In the genomic region with DNA sequence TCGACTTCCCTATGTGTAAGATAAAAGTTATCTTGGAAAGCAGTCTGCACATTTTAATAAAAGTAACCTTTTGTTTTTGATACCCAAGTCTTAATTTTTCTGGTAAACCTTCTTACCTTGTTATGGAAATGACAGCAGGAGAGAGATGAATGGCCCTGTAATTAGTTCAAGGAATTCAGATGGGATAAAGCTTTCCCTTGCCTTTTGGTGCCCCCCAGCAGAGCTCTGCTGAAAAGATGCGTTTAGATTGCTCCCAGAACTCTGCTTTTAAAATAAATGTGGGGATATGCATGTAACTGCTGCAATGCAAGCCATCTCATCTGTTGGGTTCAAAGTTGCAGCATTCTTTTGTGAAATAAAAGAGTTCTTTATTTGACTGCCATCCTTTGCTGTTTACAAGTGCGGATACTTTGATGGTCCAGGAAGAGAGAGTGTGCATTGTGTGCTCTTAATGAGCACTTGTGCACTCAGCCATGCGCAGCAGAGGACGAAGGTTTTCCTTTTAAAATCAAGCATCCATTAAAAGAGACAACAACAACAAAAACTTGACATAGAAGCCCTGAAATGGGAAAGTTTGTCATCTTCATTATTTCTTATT, we compare ENCODE assay signal across 1 cellular context.
TF ChIP-seq lines count a peak whose summit lies in the region.

No MANE protein-coding gene starts in this region.

TF ChIP-seq in GM23338, 12 proteins besides CTCF, POLR2A, EP300 and RAD21 (continued from another document):
- TF ChIP-seq NANOG (IDR thresholded peaks at IDR 0.05; ENCODE audit: borderline replicate concordance) (no peak), ZNF114 (CRISPR knock-in tag; IDR thresholded peaks at IDR 0.05) (no peak), JUNB (IDR thresholded peaks at IDR 0.05; ENCODE audit: unreplicated experiment) (no peak), CREB1 (CRISPR knock-in tag; IDR thresholded peaks at IDR 0.05; ENCODE audit: low read depth) (no peak)
- TF ChIP-seq, protein P1, sequence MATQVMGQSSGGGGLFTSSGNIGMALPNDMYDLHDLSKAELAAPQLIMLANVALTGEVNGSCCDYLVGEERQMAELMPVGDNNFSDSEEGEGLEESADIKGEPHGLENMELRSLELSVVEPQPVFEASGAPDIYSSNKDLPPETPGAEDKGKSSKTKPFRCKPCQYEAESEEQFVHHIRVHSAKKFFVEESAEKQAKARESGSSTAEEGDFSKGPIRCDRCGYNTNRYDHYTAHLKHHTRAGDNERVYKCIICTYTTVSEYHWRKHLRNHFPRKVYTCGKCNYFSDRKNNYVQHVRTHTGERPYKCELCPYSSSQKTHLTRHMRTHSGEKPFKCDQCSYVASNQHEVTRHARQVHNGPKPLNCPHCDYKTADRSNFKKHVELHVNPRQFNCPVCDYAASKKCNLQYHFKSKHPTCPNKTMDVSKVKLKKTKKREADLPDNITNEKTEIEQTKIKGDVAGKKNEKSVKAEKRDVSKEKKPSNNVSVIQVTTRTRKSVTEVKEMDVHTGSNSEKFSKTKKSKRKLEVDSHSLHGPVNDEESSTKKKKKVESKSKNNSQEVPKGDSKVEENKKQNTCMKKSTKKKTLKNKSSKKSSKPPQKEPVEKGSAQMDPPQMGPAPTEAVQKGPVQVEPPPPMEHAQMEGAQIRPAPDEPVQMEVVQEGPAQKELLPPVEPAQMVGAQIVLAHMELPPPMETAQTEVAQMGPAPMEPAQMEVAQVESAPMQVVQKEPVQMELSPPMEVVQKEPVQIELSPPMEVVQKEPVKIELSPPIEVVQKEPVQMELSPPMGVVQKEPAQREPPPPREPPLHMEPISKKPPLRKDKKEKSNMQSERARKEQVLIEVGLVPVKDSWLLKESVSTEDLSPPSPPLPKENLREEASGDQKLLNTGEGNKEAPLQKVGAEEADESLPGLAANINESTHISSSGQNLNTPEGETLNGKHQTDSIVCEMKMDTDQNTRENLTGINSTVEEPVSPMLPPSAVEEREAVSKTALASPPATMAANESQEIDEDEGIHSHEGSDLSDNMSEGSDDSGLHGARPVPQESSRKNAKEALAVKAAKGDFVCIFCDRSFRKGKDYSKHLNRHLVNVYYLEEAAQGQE (IDR thresholded peaks at IDR 0.05; ENCODE audit: unreplicated experiment): no peak
- TF ChIP-seq, protein P2, sequence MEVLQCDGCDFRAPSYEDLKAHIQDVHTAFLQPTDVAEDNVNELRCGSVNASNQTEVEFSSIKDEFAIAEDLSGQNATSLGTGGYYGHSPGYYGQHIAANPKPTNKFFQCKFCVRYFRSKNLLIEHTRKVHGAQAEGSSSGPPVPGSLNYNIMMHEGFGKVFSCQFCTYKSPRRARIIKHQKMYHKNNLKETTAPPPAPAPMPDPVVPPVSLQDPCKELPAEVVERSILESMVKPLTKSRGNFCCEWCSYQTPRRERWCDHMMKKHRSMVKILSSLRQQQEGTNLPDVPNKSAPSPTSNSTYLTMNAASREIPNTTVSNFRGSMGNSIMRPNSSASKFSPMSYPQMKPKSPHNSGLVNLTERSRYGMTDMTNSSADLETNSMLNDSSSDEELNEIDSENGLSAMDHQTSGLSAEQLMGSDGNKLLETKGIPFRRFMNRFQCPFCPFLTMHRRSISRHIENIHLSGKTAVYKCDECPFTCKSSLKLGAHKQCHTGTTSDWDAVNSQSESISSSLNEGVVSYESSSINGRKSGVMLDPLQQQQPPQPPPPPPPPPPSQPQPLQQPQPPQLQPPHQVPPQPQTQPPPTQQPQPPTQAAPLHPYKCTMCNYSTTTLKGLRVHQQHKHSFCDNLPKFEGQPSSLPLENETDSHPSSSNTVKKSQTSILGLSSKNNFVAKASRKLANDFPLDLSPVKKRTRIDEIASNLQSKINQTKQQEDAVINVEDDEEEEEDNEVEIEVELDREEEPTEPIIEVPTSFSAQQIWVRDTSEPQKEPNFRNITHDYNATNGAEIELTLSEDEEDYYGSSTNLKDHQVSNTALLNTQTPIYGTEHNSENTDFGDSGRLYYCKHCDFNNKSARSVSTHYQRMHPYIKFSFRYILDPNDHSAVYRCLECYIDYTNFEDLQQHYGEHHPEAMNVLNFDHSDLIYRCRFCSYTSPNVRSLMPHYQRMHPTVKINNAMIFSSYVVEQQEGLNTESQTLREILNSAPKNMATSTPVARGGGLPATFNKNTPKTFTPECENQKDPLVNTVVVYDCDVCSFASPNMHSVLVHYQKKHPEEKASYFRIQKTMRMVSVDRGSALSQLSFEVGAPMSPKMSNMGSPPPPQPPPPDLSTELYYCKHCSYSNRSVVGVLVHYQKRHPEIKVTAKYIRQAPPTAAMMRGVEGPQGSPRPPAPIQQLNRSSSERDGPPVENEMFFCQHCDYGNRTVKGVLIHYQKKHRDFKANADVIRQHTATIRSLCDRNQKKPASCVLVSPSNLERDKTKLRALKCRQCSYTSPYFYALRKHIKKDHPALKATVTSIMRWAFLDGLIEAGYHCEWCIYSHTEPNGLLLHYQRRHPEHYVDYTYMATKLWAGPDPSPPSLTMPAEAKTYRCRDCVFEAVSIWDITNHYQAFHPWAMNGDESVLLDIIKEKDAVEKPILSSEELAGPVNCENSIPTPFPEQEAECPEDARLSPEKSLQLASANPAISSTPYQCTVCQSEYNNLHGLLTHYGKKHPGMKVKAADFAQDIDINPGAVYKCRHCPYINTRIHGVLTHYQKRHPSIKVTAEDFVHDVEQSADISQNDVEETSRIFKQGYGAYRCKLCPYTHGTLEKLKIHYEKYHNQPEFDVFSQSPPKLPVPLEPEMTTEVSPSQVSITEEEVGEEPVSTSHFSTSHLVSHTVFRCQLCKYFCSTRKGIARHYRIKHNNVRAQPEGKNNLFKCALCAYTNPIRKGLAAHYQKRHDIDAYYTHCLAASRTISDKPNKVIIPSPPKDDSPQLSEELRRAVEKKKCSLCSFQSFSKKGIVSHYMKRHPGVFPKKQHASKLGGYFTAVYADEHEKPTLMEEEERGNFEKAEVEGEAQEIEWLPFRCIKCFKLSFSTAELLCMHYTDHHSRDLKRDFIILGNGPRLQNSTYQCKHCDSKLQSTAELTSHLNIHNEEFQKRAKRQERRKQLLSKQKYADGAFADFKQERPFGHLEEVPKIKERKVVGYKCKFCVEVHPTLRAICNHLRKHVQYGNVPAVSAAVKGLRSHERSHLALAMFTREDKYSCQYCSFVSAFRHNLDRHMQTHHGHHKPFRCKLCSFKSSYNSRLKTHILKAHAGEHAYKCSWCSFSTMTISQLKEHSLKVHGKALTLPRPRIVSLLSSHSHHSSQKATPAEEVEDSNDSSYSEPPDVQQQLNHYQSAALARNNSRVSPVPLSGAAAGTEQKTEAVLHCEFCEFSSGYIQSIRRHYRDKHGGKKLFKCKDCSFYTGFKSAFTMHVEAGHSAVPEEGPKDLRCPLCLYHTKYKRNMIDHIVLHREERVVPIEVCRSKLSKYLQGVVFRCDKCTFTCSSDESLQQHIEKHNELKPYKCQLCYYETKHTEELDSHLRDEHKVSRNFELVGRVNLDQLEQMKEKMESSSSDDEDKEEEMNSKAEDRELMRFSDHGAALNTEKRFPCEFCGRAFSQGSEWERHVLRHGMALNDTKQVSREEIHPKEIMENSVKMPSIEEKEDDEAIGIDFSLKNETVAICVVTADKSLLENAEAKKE (CRISPR knock-in tag; IDR thresholded peaks at IDR 0.05): no peak
